ENCODE assay signal across 8 cellular contexts in the genomic region with DNA sequence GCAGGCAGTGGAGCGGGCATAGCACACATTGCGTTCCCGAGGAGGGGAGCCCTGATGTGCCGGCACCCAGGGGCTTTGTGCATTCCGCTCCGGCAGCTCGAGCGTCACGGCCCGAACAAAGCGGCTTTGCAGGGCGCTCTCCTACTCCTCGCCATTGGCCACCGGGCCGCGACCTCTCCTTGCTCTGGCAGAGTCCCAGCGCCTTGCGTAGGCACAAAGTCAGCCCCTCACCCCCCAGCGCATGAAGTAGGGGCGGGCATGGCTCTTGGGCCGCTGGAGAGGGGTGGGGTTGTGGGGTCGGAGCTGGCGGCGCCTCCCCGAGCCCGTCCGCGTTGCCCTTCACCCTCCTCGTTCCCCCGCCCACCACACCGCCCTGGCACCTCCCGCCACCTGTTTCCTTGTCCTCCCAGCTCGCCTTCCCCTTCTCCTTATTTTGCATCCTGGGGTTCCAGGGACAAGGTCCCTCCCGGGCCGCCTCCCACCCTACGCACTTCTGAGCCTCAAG. TPM values are rescaled to one million over a fixed set of nuclear protein-coding genes. Genes with fewer than 3 reads are reported as not detected.
DNase-seq lines count a peak whose midpoint lies in the region; ATAC-seq and TF ChIP-seq lines count a peak whose summit lies in the region.

No MANE protein-coding gene starts in this region.

- H3K9me2 ChIP-seq in MM.1S (replicated peaks; ENCODE audit: insufficient read depth, low read length) = no peaks in the 10 kb centered on the region

- H2AFZ ChIP-seq in MM.1S (ENCODE audit: low read length) = peak overlapping the region; percentile 98

- no peaks in the 10 kb centered on the region for H3K9me3 ChIP-seq in MM.1S (replicated peaks; ENCODE audit: insufficient read depth, low read length)
- no peaks in the 10 kb centered on the region for H3K9me3 ChIP-seq in esophagus (ENCODE audit: control insufficient read depth in 2 of 2, insufficient read depth in 1 of 2, low read depth in 1 of 2, low read length in 1 of 2)
- H3K9me3 ChIP-seq in mucosa of stomach (ENCODE audit: control insufficient read depth, low read length) = no peaks in the 10 kb centered on the region
- H3K9me3 ChIP-seq in suprapubic skin = no peaks in the 10 kb centered on the region

- TF ChIP-seq POLR2A in suprapubic skin (IDR thresholded peaks at IDR 0.05) = no peak

- H3K4me3 ChIP-seq in MM.1S (ENCODE audit: low read length) (peak overlapping the region; percentile 94), esophagus (ENCODE audit: low read depth in 1 of 2, low read length in 2 of 2) (peak overlapping the region; percentile 59 to 81), mucosa of stomach (ENCODE audit: low read length) (peak overlapping the region; percentile 74), suprapubic skin (peak overlapping the region; percentile 78)

- peaks cover 7% of the 10 kb centered on the region for H3K4me1 ChIP-seq in MM.1S (ENCODE audit: low read length)
- peaks cover 0 to 18% of the 10 kb centered on the region in 2 donors for H3K4me1 ChIP-seq in esophagus (ENCODE audit: control insufficient read depth in 2 of 2, insufficient read depth in 2 of 2, low read length in 1 of 2)
- H3K4me1 ChIP-seq in mucosa of stomach (ENCODE audit: control insufficient read depth, insufficient read depth, low read length) = peaks cover 30% of the 10 kb centered on the region
- H3K4me1 ChIP-seq in suprapubic skin = peaks cover 48% of the 10 kb centered on the region

- TF ChIP-seq CTCF in MM.1S (IDR thresholded peaks at IDR 0.05; ENCODE audit: low read length) (no peak), suprapubic skin (IDR thresholded peaks at IDR 0.05) (no peak)

- H3K36me3 ChIP-seq in MM.1S (replicated peaks; ENCODE audit: insufficient read depth, low read length) (no peaks in the 10 kb centered on the region), esophagus (ENCODE audit: control insufficient read depth in 2 of 2, insufficient read depth in 2 of 2, low read length in 1 of 2) (peaks cover 0 to 2% of the 10 kb centered on the region in 2 donors), mucosa of stomach (ENCODE audit: control insufficient read depth, insufficient read depth, low read length) (no peaks in the 10 kb centered on the region), suprapubic skin (peaks cover 6% of the 10 kb centered on the region)

- DNase-seq in ELF-1 (ENCODE audit: low read depth, low spot score) (peak; percentile 34), MM.1S (peak; percentile 35), activated T-cell treated with anti-CD3 and anti-CD28 coated beads for 1 hour (ENCODE audit: low read depth) (peak; percentile 22), suprapubic skin (ENCODE audit: low spot score in 2 of 2) (peak in 1 of 2 donors; percentile 84)

- WGBS in esophagus, 2 donors = 0 to 1% methylated on average over 32 to 36 of the region's 36 CpGs
- 0% methylated on average over 11 of the region's 36 CpGs for WGBS in suprapubic skin

- H3K27ac ChIP-seq in MM.1S (ENCODE audit: low read length) = peak overlapping the region; percentile 49; the same call in 1 of the 2 replicates
- H3K27ac ChIP-seq in esophagus (ENCODE audit: low read depth in 2 of 2, low read length in 1 of 2) = peak overlapping the region; percentile 87 to 92
- peak overlapping the region; percentile 89 for H3K27ac ChIP-seq in suprapubic skin

- peaks cover 8% of the 10 kb centered on the region for H3K79me2 ChIP-seq in MM.1S (ENCODE audit: low read length)

- H4K20me1 ChIP-seq in MM.1S (ENCODE audit: insufficient read depth, low read length) = no peaks in the 10 kb centered on the region

- peaks cover 8% of the 10 kb centered on the region; the same call in 1 of the 2 replicates for H3F3A ChIP-seq in MM.1S (ENCODE audit: insufficient read depth, low read length)

- H3K9ac ChIP-seq in MM.1S (ENCODE audit: low read length) (peak overlapping the region; percentile 72), mucosa of stomach (ENCODE audit: low read length) (peak overlapping the region; percentile 77)

- no peak for TF ChIP-seq EP300 in suprapubic skin (IDR thresholded peaks at IDR 0.05)

- H3K4me2 ChIP-seq in MM.1S (ENCODE audit: low read depth, low read length) = peak overlapping the region; percentile 78

- ATAC-seq in HG03571 (IDR thresholded peaks at IDR 0.05; ENCODE audit: unreplicated experiment) (no peak), GM18867 (IDR thresholded peaks at IDR 0.05; ENCODE audit: unreplicated experiment) (no peak)

- H3K27me3 ChIP-seq in MM.1S (replicated peaks; ENCODE audit: insufficient read depth, low read length) (peaks cover 8% of the 10 kb centered on the region), esophagus (ENCODE audit: control insufficient read depth in 1 of 2, insufficient read depth in 2 of 2, low read length in 2 of 2) (no peaks in the 10 kb centered on the region), mucosa of stomach (ENCODE audit: control insufficient read depth, insufficient read depth, low read length) (peaks cover 6% of the 10 kb centered on the region), suprapubic skin (no peaks in the 10 kb centered on the region)

RNA-seq across cellular contexts. Expression of gene PPARA, which starts 0.8 kb away (rescaled TPM):
- 1 to 10 TPM; 3.2 to 3.9 TPM for polyA plus RNA-seq in esophagus
- total RNA-seq in suprapubic skin = 10 to 100 TPM; 18.7 to 53.8 (median 32.0) TPM
